Comparison of ENCODE assay signal across 1 cellular context in genomic region chr17:55284001-55284884, GRCh38.
TF ChIP-seq lines count a peak whose summit lies in the region.

No MANE protein-coding gene starts in this region.

TF ChIP-seq in HepG2, 621 proteins besides CTCF, POLR2A, EP300 and RAD21 (continued from another document and continues in another):
- TF ChIP-seq GMEB1 (CRISPR knock-in tag; IDR thresholded peaks at IDR 0.05; ENCODE audit: borderline replicate concordance) (0 out of 2 replicates have a peak, but pooled peaks have one; percentile 29), DMTF1 (CRISPR knock-in tag; IDR thresholded peaks at IDR 0.05) (no peak), TBX3 (IDR thresholded peaks at IDR 0.05; ENCODE audit: borderline replicate concordance) (no peak), THYN1 (CRISPR knock-in tag; IDR thresholded peaks at IDR 0.05; ENCODE audit: borderline replicate concordance, low read depth) (no peak; the same call in 1 of the 2 replicates), MTERF4 (CRISPR knock-in tag; IDR thresholded peaks at IDR 0.05) (no peak), ZSCAN9 (CRISPR knock-in tag; IDR thresholded peaks at IDR 0.05; ENCODE audit: borderline replicate concordance) (peak; percentile 92), ZNF687 (CRISPR knock-in tag; IDR thresholded peaks at IDR 0.05) (peak; percentile 89), TFAP4 (IDR thresholded peaks at IDR 0.05; ENCODE audit: borderline replicate concordance, low read depth) (peak; percentile 84), NFYC (CRISPR knock-in tag; IDR thresholded peaks at IDR 0.05) (no peak), ZFP36L1 (CRISPR knock-in tag; IDR thresholded peaks at IDR 0.05) (peak; percentile 48; the same call in 1 of the 2 replicates), ZNF260 (CRISPR knock-in tag; IDR thresholded peaks at IDR 0.05; ENCODE audit: borderline replicate concordance, low read depth) (no peak), MATR3 (CRISPR knock-in tag; IDR thresholded peaks at IDR 0.05) (no peak), DZIP1 (CRISPR knock-in tag; IDR thresholded peaks at IDR 0.05) (no peak), ZNF720 (CRISPR knock-in tag; IDR thresholded peaks at IDR 0.05) (no peak), RBM22 (optimal IDR thresholded peaks at IDR 0.05; ENCODE audit: low read length) (peak; percentile 7), SIX1 (CRISPR knock-in tag; IDR thresholded peaks at IDR 0.05; ENCODE audit: borderline replicate concordance) (peak; percentile 68; the same call in 1 of the 2 replicates), ZBTB7A (CRISPR knock-in tag; IDR thresholded peaks at IDR 0.05) (peak; percentile 92), NFRKB (IDR thresholded peaks at IDR 0.05) (no peak), RELA (CRISPR knock-in tag; IDR thresholded peaks at IDR 0.05) (no peak), ZNF276 (CRISPR knock-in tag; IDR thresholded peaks at IDR 0.05; ENCODE audit: low read depth) (peak; percentile 48; the same call in 1 of the 2 replicates), FOXO1 (CRISPR knock-in tag; IDR thresholded peaks at IDR 0.05) (peak; percentile 98), ZNF83 (CRISPR knock-in tag; IDR thresholded peaks at IDR 0.05; ENCODE audit: borderline replicate concordance) (0 out of 2 replicates have a peak, but pooled peaks have one; percentile 57), ZNF740 (CRISPR knock-in tag; IDR thresholded peaks at IDR 0.05) (no peak), POLR2AphosphoS2 (IDR thresholded peaks at IDR 0.05; ENCODE audit: low read depth, low read length) (0 out of 2 replicates have a peak, but pooled peaks have one; percentile 51), ZMAT5 (CRISPR knock-in tag; IDR thresholded peaks at IDR 0.05; ENCODE audit: borderline replicate concordance, low read depth) (no peak), ZNF432 (CRISPR knock-in tag; IDR thresholded peaks at IDR 0.05; ENCODE audit: borderline replicate concordance) (no peak), E2F5 (CRISPR knock-in tag; conservative IDR thresholded peaks at IDR 0.05) (no peak), ZNF343 (CRISPR knock-in tag; IDR thresholded peaks at IDR 0.05) (peak; percentile 65; the same call in 1 of the 2 replicates), ZNF136 (CRISPR knock-in tag; IDR thresholded peaks at IDR 0.05; ENCODE audit: low read depth) (peak; percentile 57; the same call in 1 of the 2 replicates), HMGXB4 (CRISPR knock-in tag; IDR thresholded peaks at IDR 0.05; ENCODE audit: borderline replicate concordance in 1 of 2, low read depth in 1 of 2) (peak; percentile 34 to 87; a peak in 2 of 4 replicates), HIC2 (CRISPR knock-in tag; IDR thresholded peaks at IDR 0.05; ENCODE audit: low read depth) (peak; percentile 48; the same call in 1 of the 2 replicates)
